ENCODE assay signal across 1 cellular context in the genomic region with DNA sequence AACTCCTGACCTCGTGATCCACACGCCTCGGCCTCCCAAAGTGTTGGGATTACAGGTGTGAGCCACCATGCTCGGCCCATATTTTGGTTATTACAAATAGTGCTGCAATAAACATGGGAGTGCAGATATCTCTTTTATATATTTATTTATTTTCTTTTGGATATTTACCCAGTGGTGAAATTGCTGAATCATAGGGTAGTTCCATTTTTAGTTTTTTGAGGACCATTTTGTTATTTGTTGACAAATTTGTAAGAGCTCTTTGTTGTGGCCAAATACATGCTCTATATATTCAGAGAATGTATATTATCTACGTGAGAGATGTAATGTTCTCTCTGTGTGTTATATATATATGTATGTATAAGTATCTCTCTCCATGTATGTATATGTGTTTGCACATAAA.
TF ChIP-seq lines count a peak whose summit lies in the region.

No MANE protein-coding gene starts in this region.

TF ChIP-seq in K562, 482 proteins besides CTCF, POLR2A, EP300 and RAD21 (continued from another document):
- TF ChIP-seq NR3C1 (CRISPR knock-in tag; IDR thresholded peaks at IDR 0.05) (no peak), HDAC1 (IDR thresholded peaks at IDR 0.05) (no peak), MECOM (CRISPR knock-in tag; IDR thresholded peaks at IDR 0.05) (no peak), SIN3B (IDR thresholded peaks at IDR 0.05; ENCODE audit: low read depth) (no peak), MBD2 (IDR thresholded peaks at IDR 0.05; ENCODE audit: borderline replicate concordance, low read depth) (no peak), RBM14 (IDR thresholded peaks at IDR 0.05; ENCODE audit: borderline replicate concordance, insufficient read depth, low read depth, low read length) (no peak), ZNF124 (CRISPR knock-in tag; IDR thresholded peaks at IDR 0.05) (no peak), C11orf30 (IDR thresholded peaks at IDR 0.05; ENCODE audit: low read depth) (peak; percentile 52; the same call in 1 of the 2 replicates), TRIM24 (IDR thresholded peaks at IDR 0.05) (0 out of 4 replicates have a peak, but pooled peaks of 1 of the 2 experiments have one; percentile 18), LARP7 (IDR thresholded peaks at IDR 0.05) (no peak), ZNF316 (IDR thresholded peaks at IDR 0.05) (peak; percentile 68), MEF2D (tag; conservative IDR thresholded peaks at IDR 0.05; ENCODE audit: low read depth) (no peak), ARID1B (IDR thresholded peaks at IDR 0.05) (no peak), ZFP30 (CRISPR knock-in tag; IDR thresholded peaks at IDR 0.05; ENCODE audit: borderline replicate concordance) (no peak), NRF1 (conservative IDR thresholded peaks at IDR 0.05 in 1 of 2, IDR thresholded peaks at IDR 0.05 in 1 of 2) (no peak), ARNT (IDR thresholded peaks at IDR 0.05) (no peak), MAFG (tag; conservative IDR thresholded peaks at IDR 0.05) (0 out of 2 replicates have a peak, but pooled peaks have one; percentile 47), ZNF668 (CRISPR knock-in tag; IDR thresholded peaks at IDR 0.05) (no peak)
- TF ChIP-seq, protein P1, sequence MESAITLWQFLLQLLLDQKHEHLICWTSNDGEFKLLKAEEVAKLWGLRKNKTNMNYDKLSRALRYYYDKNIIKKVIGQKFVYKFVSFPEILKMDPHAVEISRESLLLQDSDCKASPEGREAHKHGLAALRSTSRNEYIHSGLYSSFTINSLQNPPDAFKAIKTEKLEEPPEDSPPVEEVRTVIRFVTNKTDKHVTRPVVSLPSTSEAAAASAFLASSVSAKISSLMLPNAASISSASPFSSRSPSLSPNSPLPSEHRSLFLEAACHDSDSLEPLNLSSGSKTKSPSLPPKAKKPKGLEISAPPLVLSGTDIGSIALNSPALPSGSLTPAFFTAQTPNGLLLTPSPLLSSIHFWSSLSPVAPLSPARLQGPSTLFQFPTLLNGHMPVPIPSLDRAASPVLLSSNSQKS (CRISPR knock-in tag; IDR thresholded peaks at IDR 0.05) = no peak
- TF ChIP-seq, protein P2, sequence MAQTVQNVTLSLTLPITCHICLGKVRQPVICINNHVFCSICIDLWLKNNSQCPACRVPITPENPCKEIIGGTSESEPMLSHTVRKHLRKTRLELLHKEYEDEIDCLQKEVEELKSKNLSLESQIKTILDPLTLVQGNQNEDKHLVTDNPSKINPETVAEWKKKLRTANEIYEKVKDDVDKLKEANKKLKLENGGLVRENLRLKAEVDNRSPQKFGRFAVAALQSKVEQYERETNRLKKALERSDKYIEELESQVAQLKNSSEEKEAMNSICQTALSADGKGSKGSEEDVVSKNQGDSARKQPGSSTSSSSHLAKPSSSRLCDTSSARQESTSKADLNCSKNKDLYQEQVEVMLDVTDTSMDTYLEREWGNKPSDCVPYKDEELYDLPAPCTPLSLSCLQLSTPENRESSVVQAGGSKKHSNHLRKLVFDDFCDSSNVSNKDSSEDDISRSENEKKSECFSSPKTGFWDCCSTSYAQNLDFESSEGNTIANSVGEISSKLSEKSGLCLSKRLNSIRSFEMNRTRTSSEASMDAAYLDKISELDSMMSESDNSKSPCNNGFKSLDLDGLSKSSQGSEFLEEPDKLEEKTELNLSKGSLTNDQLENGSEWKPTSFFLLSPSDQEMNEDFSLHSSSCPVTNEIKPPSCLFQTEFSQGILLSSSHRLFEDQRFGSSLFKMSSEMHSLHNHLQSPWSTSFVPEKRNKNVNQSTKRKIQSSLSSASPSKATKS (CRISPR knock-in tag; IDR thresholded peaks at IDR 0.05) = no peak
- TF ChIP-seq, protein P3, sequence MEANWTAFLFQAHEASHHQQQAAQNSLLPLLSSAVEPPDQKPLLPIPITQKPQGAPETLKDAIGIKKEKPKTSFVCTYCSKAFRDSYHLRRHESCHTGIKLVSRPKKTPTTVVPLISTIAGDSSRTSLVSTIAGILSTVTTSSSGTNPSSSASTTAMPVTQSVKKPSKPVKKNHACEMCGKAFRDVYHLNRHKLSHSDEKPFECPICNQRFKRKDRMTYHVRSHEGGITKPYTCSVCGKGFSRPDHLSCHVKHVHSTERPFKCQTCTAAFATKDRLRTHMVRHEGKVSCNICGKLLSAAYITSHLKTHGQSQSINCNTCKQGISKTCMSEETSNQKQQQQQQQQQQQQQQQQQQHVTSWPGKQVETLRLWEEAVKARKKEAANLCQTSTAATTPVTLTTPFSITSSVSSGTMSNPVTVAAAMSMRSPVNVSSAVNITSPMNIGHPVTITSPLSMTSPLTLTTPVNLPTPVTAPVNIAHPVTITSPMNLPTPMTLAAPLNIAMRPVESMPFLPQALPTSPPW (CRISPR knock-in tag; IDR thresholded peaks at IDR 0.05) = no peak
